1 cellular context compared by ENCODE assay signal in genomic region chr1:46274224-46275029, GRCh38.
TF ChIP-seq lines count a peak whose summit lies in the region.

No MANE protein-coding gene starts in this region.

TF ChIP-seq in SK-N-SH treated with all-trans-retinoic acid at 6 μM for 48 hours, 23 proteins besides CTCF, POLR2A, EP300 and RAD21 (continued from another document):
- no peak for TF ChIP-seq PATZ1 (CRISPR knock-in tag; IDR thresholded peaks at IDR 0.05; ENCODE audit: borderline replicate concordance)
- TF ChIP-seq ISL1 (CRISPR knock-in tag; IDR thresholded peaks at IDR 0.05) = no peak
- TF ChIP-seq TSHZ2 (CRISPR knock-in tag; IDR thresholded peaks at IDR 0.05) = no peak
- no peak for TF ChIP-seq ZFP3 (CRISPR knock-in tag; IDR thresholded peaks at IDR 0.05)
TF ChIP-seq in SK-N-SH treated with all-trans-retinoic acid at 6 μM for 48 hours: peak in this region for 0.
